Comparison of ENCODE assay signal across 9 cellular contexts in genomic region chr17:78384479-78385175, GRCh38. TPM values are rescaled to one million over a fixed set of nuclear protein-coding genes. Genes with fewer than 3 reads are reported as not detected.
DNase-seq lines count a peak whose midpoint lies in the region; ATAC-seq lines count a peak whose summit lies in the region.
"Had no signal": no experiment of that assay in that cellular context is flagged by ENCODE, and none has a peak within 500 bp of the region (broad histone marks: within the 10 kb centered on the region; RNA-seq: fewer than 3 reads in every experiment).

No MANE protein-coding gene starts in this region.

- DNase-seq in naive B cell (no peak), SIG-M5 treated with dmso at 0.1 percent for 504 hours (lab: John Stamatoyannopoulos, UW; ENCODE audit: unreplicated experiment) (no peak), 8988T (no peak), NCI-H1436 treated with DMSO at 0.1 percent for 48 hours (lab: John Stamatoyannopoulos, UW) (no peak)
- DNase-seq: retina had no signal

- H3K36me3 ChIP-seq in BLaER1 treated with 17β-estradiol and CSF1 and Interleukin-3, amounts not matched to agents 10 nM and 100 nM, result peaks cover 5 to 48% (median 24%) of the 10 kb centered on the region in 11 experiments; a peak in 15 of 22 replicates

- peak overlapping the region in 5 of 6 donors; percentile 64 to 95 (median 79) for H3K27ac Mint-ChIP-seq in naive B cell

- no peaks in the 10 kb centered on the region for H3K27me3 ChIP-seq in BLaER1 treated with 17β-estradiol and CSF1 and Interleukin-3, amounts not matched to agents 10 nM and 100 nM

- H4K20me1 ChIP-seq in BLaER1 treated with 17β-estradiol and CSF1 and Interleukin-3, amounts not matched to agents 10 nM and 100 nM, result peaks cover 0 to 84% (median 8%) of the 10 kb centered on the region in 11 experiments; a peak in 13 of 22 replicates

- peak overlapping the region; percentile 88 to 99 (median 95) for H3K4me2 ChIP-seq in BLaER1 treated with 17β-estradiol and CSF1 and Interleukin-3, amounts not matched to agents 10 nM and 100 nM

- H3K9me3 Mint-ChIP-seq in naive B cell, result no peaks in the 10 kb centered on the region

- H3K4me1 ChIP-seq in BLaER1 treated with 17β-estradiol and CSF1 and Interleukin-3, amounts not matched to agents 10 nM and 100 nM, result peaks cover 99 to 100% (median 100%) of the 10 kb centered on the region in 10 experiments

- no peaks in the 10 kb centered on the region for H3K9me3 ChIP-seq in BLaER1 treated with 17β-estradiol and CSF1 and Interleukin-3, amounts not matched to agents 10 nM and 100 nM (replicated peaks in 1 of 11)

- H3K4me3 Mint-ChIP-seq in naive B cell, result peak overlapping the region; percentile 38 to 82 (median 59)

- no peaks in the 10 kb centered on the region for H3K27me3 Mint-ChIP-seq in naive B cell

- H3K27ac ChIP-seq in BLaER1 treated with 17β-estradiol and CSF1 and Interleukin-3, amounts not matched to agents 10 nM and 100 nM, result peak overlapping the region; percentile 85 to 98 (median 91)
- peak overlapping the region; percentile 37 for H3K27ac ChIP-seq in angular gyrus (ENCODE audit: low read depth, low read length)

- peak overlapping the region in 8 of 10 experiments; percentile 15 to 62 (median 27); a peak in 11 of 20 replicates for H3K4me3 ChIP-seq in BLaER1 treated with 17β-estradiol and CSF1 and Interleukin-3, amounts not matched to agents 10 nM and 100 nM

- H3K36me3 Mint-ChIP-seq in naive B cell, result no peaks in the 10 kb centered on the region

- H3K4me1 Mint-ChIP-seq in naive B cell, result peaks cover 58 to 90% (median 90%) of the 10 kb centered on the region in 3 donors

- ATAC-seq in HG02885 (IDR thresholded peaks at IDR 0.05; ENCODE audit: poor library complexity, unreplicated experiment) (peak; percentile 26), naive B cell (ENCODE audit: low read depth in 2 of 2) (no peak), GM19455 (IDR thresholded peaks at IDR 0.05; ENCODE audit: unreplicated experiment) (no peak)

- H3K9ac ChIP-seq in BLaER1 treated with 17β-estradiol and CSF1 and Interleukin-3, amounts not matched to agents 10 nM and 100 nM, result peak overlapping the region; percentile 72 to 98 (median 79)

RNA-seq across cellular contexts. Expression of gene PGS1, which starts 6.2 kb away (rescaled TPM):
- 10 to 100 TPM; 23.9 to 50.1 (median 29.8) TPM for polyA plus RNA-seq in naive B cell (ENCODE audit: low read depth in 6 of 6)

RNA-seq across cellular contexts. Expression of gene SOCS3, which starts 24.8 kb away (rescaled TPM):
- polyA plus RNA-seq in naive B cell (ENCODE audit: low read depth in 6 of 6), result 10 to 100 TPM in 4 of 6 donors, 1 to 10 TPM in 2; 4.7 to 29.1 (median 15.2) TPM
